ENCODE assay signal across 9 cellular contexts in the genomic region with DNA sequence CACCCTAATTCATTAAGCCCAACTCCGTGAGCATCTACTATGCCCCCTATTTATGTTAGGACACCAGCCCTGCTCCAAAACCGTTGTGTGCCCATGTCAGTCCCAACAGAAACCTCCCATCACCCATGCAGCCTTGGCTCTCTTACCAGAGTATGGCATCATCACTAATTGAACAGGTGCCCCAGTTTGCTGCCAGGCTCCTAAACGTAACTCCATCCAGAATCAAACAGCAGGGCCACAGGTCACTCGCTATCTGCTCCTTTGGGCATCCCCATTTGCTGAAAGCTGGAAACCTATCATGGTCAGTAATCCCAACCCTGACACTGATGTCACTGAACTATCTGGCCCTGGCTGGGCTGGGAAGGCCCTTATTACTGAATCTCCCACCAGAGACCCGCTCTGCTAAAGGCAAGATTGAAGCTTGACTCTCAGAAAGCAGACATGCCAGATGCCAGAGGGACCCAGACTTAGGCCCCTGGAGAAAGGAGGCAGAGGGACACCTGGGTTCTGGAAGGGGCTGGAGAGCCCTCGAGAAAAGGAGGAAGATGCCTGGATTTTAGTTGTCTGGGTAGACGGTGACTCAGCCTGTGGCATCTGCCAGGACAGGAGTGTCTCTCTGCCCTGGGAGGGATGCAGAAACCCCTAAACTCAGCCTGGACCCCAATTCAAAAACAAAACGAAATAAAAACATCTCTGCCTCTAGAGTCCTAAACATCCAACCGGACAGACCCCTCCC. TPM values are rescaled to one million over a fixed set of nuclear protein-coding genes. Genes with fewer than 3 reads are reported as not detected.
A peak's percentile ranks its signal among the peaks of the same experiment; 100 is the strongest.
DNase-seq lines count a peak whose midpoint lies in the region; ATAC-seq, FAIRE-seq and TF ChIP-seq lines count a peak whose summit lies in the region.
"Had no signal": no experiment of that assay in that cellular context is flagged by ENCODE, and none has a peak within 500 bp of the region (broad histone marks: within the 10 kb centered on the region; RNA-seq: fewer than 3 reads in every experiment).

No MANE protein-coding gene starts in this region.

- TF ChIP-seq CTCF in GM12878 (IDR thresholded peaks at IDR 0.05 in 2 of 3, conservative IDR thresholded peaks at IDR 0.05 in 1 of 3; ENCODE audit: control insufficient read depth in 2 of 3, extremely low read depth in 1 of 3, insufficient read depth in 1 of 3, low read depth in 3 of 3, low read length in 3 of 3) (no peak), tibial artery (IDR thresholded peaks at IDR 0.05) (no peak)

- no peak for TF ChIP-seq RAD21 in GM12878 (IDR thresholded peaks at IDR 0.05; ENCODE audit: insufficient read depth, low read depth, low read length)

- H3K4ac ChIP-seq in mesendoderm (ENCODE audit: low read depth, low read length), result no peak overlapping the region

- H3K4me2 ChIP-seq in GM12878 (ENCODE audit: control insufficient read depth, insufficient read depth), result peak overlapping the region; percentile 91
- no peak overlapping the region for H3K4me2 ChIP-seq in mesendoderm (ENCODE audit: low read length)

- intact Hi-C loops in GM12878 (cut with micrococcal nuclease; ENCODE audit: unreplicated experiment), result no loop called here
- intact Hi-C loops in tibial artery (cut with DNase I; ENCODE audit: low total_unique reads), result no loop called here

- H3K9me3 Mint-ChIP-seq in activated T-cell treated with anti-CD3 and anti-CD28 coated beads, Interleukin-2, amount 50 U/mL, for 4 hours, result no peaks in the 10 kb centered on the region

- ATAC-seq in activated T-cell treated with anti-CD3 and anti-CD28 coated beads, Interleukin-2, amount 50 U/mL, for 4 hours, result no peak
- ATAC-seq in GM12878 (no peak; the same call in 2 of the 3 replicates), HG03565 (IDR thresholded peaks at IDR 0.05; ENCODE audit: unreplicated experiment) (no peak), GM21576 (IDR thresholded peaks at IDR 0.05; ENCODE audit: unreplicated experiment) (no peak)

- H3K27me3 ChIP-seq in GM12878 (replicated peaks in 1 of 2; ENCODE audit: control insufficient read depth in 2 of 2, insufficient read depth in 2 of 2, low read length in 1 of 2), result no peaks in the 10 kb centered on the region; a peak in 1 of 4 replicates
- H3K27me3 ChIP-seq in mesendoderm (ENCODE audit: insufficient read depth, low read length, poor library complexity), result no peaks in the 10 kb centered on the region
- H3K27me3 ChIP-seq in tibial artery, result peaks cover 0 to 44% of the 10 kb centered on the region in 2 donors

- TSS peak; percentile 77 for BruUV-seq in GM12878 (replicated peaks; lab: Mats Ljungman, UMichigan)

- H3K4me1 Mint-ChIP-seq in activated T-cell treated with anti-CD3 and anti-CD28 coated beads, Interleukin-2, amount 50 U/mL, for 4 hours (ENCODE audit: low read depth), result peaks cover 15% of the 10 kb centered on the region

- RAD21 ChIA-PET in GM12878 (lab: Charles Lee; ENCODE audit: unreplicated experiment), result interaction anchor here (0.6 to 1.4 kb wide), 6 partner anchors 27 to 488 kb away, joined by 3 to 4 read pairs (median 3); no protein-coding TSS in a partner anchor

- no peak overlapping the region for H2BK120ac ChIP-seq in mesendoderm (ENCODE audit: low read depth, low read length)

- no peak overlapping the region for H3K56ac ChIP-seq in mesendoderm (ENCODE audit: low read length)

- no peak overlapping the region for H2BK5ac ChIP-seq in mesendoderm (ENCODE audit: low read length)

- no peak overlapping the region for H4K8ac ChIP-seq in mesendoderm (ENCODE audit: low read depth, low read length)

- no peak for FAIRE-seq in GM12878 (lab: Jason Lieb, UNC)

- CTCF ChIA-PET in GM12878 (lab: Yijun Ruan, JAX), result interaction anchor here (1.2 to 2.8 kb wide), 5 partner anchors 41 to 125 kb away, joined by 3 to 9 read pairs (median 3); a partner anchor contains a TSS

- no peak overlapping the region for H3K23ac ChIP-seq in mesendoderm (ENCODE audit: low read length)

- H3K27me3 Mint-ChIP-seq in activated T-cell treated with anti-CD3 and anti-CD28 coated beads, Interleukin-2, amount 50 U/mL, for 4 hours (ENCODE audit: low read depth), result peaks cover 22% of the 10 kb centered on the region

- SMC1A ChIA-PET in GM12878 (lab: Charles Lee; ENCODE audit: uncharacterized antibody, unreplicated experiment), result interaction anchor here (1.4 kb wide), 1 partner anchor 39 kb away, joined by 6 read pairs; no protein-coding TSS in a partner anchor

- no peaks in the 10 kb centered on the region for H3K79me1 ChIP-seq in mesendoderm (ENCODE audit: low read length)

- TF ChIP-seq EP300 in GM12878 (IDR thresholded peaks at IDR 0.05; ENCODE audit: borderline replicate concordance in 1 of 2, control insufficient read depth in 1 of 2, low read depth in 2 of 2, low read length in 2 of 2), result no peak

- no peak overlapping the region for H4K5ac ChIP-seq in mesendoderm (ENCODE audit: low read length)

- H2BK15ac ChIP-seq in mesendoderm (replicated peaks; ENCODE audit: low read depth), result no peak overlapping the region

- H3K4me1 ChIP-seq in GM12878 (ENCODE audit: control insufficient read depth, insufficient read depth, low read length), result peaks cover 21% of the 10 kb centered on the region
- H3K4me1 ChIP-seq in mesendoderm (ENCODE audit: control insufficient read depth, low read depth, low read length), result peaks cover 9% of the 10 kb centered on the region
- peaks cover 0 to 11% (median 5%) of the 10 kb centered on the region in 4 donors for H3K4me1 ChIP-seq in tibial artery

- H3K36me3 ChIP-seq in GM12878 (ENCODE audit: control insufficient read depth in 2 of 2, insufficient read depth in 2 of 2, low read length in 1 of 2) (no peaks in the 10 kb centered on the region), mesendoderm (ENCODE audit: control insufficient read depth, insufficient read depth, low read length) (no peaks in the 10 kb centered on the region), tibial artery (no peaks in the 10 kb centered on the region)

- TF ChIP-seq POLR2A in GM12878 (IDR thresholded peaks at IDR 0.05; ENCODE audit: low read depth, low read length), result no peak

- H3K4me3 Mint-ChIP-seq in activated T-cell treated with anti-CD3 and anti-CD28 coated beads, Interleukin-2, amount 50 U/mL, for 4 hours, result peak overlapping the region; percentile 78

- H3K9ac ChIP-seq in GM12878 (ENCODE audit: control insufficient read depth, insufficient read depth, low read length), result peak overlapping the region; percentile 68
- no peak overlapping the region for H3K9ac ChIP-seq in mesendoderm (ENCODE audit: low read length)

- in situ Hi-C loops in GM12878 (cut with MboI), result no loop called here

- H3K18ac ChIP-seq in mesendoderm (ENCODE audit: low read length), result no peak overlapping the region

- peak overlapping the region; percentile 90 for H2AFZ ChIP-seq in GM12878 (ENCODE audit: control insufficient read depth, low read depth, low read length)

- no peak overlapping the region for H2AK5ac ChIP-seq in mesendoderm (ENCODE audit: low read length)

- whole genome bisulfite sequencing in GM12878 (ENCODE audit: insufficient coverage, insufficient replicate concordance, low lambda C conversion rate, missing lambda C conversion rate), result 55% methylated on average over 8 of the region's 9 CpGs
- no CpG with 5 or more reads among the region's 9 CpGs for WGBS in mesendoderm (ENCODE audit: extremely low coverage, insufficient coverage, low lambda C conversion rate)

- H3K27ac ChIP-seq in GM12878 (ENCODE audit: control insufficient read depth, insufficient read depth) (no peak overlapping the region), mesendoderm (ENCODE audit: low read depth, low read length) (no peak overlapping the region), tibial artery (no peak overlapping the region)

- no peaks in the 10 kb centered on the region for H4K20me1 ChIP-seq in GM12878 (ENCODE audit: control insufficient read depth, insufficient read depth)

- H3K36me3 Mint-ChIP-seq in activated T-cell treated with anti-CD3 and anti-CD28 coated beads, Interleukin-2, amount 50 U/mL, for 4 hours (ENCODE audit: insufficient read depth), result no peaks in the 10 kb centered on the region

- H3K4me3 ChIP-seq in GM12878 (peak overlapping the region; percentile 54; the same call in 1 of the 2 replicates), mesendoderm (ENCODE audit: low read length) (no peak overlapping the region), tibial artery (peak overlapping the region; percentile 34 to 46)

- POLR2A ChIA-PET in GM12878 (lab: Charles Lee), result interaction anchor here (0.9 kb wide), 1 partner anchor 39 kb away, joined by 3 read pairs; no protein-coding TSS in a partner anchor

- DNase-seq in activated T-cell treated with anti-CD3 and anti-CD28 coated beads, Interleukin-2, amount 50 U/mL, for 4 hours, result no peak
- DNase-seq in activated T-cell treated with anti-CD3 and anti-CD28 coated beads for 4 hours (no peak), GM12878 (ENCODE audit: low read depth, low spot score) (no peak), mesendoderm (peak; percentile 31), tibial artery (no peak), ecto neural progenitor cell (ENCODE audit: low spot score) (no peak)

- H3K79me2 ChIP-seq in GM12878 (ENCODE audit: control insufficient read depth, insufficient read depth, low read length), result no peaks in the 10 kb centered on the region
- H3K79me2 ChIP-seq in mesendoderm (ENCODE audit: control insufficient read depth, insufficient read depth, low read length), result no peaks in the 10 kb centered on the region

- peaks cover 2% of the 10 kb centered on the region; the same call in 2 of the 3 replicates for H3K9me3 ChIP-seq in GM12878 (replicated peaks; ENCODE audit: control insufficient read depth, insufficient read depth, low read length)
- no peaks in the 10 kb centered on the region for H3K9me3 ChIP-seq in tibial artery

RNA-seq across cellular contexts. Expression of a gene that starts 14.0 kb away (rescaled TPM):
- under 1 TPM in 1 of 3 donors, not detected in 2; 0.03 TPM for total RNA-seq in activated T-cell treated with anti-CD3 and anti-CD28 coated beads, Interleukin-2, amount 50 U/mL, for 4 hours
- not detected in 2 replicates for total RNA-seq in GM12878 (2013; cell fraction: nucleolus; rRNA removed)
- total RNA-seq in GM12878 (2014; rRNA removed) (0.68 and 0.76 TPM in 2 replicates), GM12878 (2014; rRNA removed; fragmentation: Illumina TruSeq; extraction: Trizol) (0.54 and 0.64 TPM in 2 replicates), GM12878 (2021) (0.28 and 0.48 TPM in 2 replicates)
- polyA plus RNA-seq in GM12878 (2011; ENCODE audit: low read depth), result 0.09 TPM
- polyA plus RNA-seq in GM12878 (2011; rRNA removed) (0.03 TPM in 2 replicates), GM12878 (2014; fragmentation: Illumina TruSeq; extraction: Trizol) (0.73 and 1.4 TPM in 2 replicates), GM12878 (2014; fragmentation: Nextera tagmentation; extraction: Ambion mirVana) (1 to 10 TPM; 1.2 to 1.4 TPM), GM12878 (2014; rRNA removed) (0.79 and 0.83 TPM in 2 replicates), GM12878 (2016; fragmentation: Nextera tagmentation; extraction: Ambion mirVana) (under 1 TPM; 0.04 to 0.08 TPM)
- polyA plus RNA-seq in GM12878 (2011; cell fraction: cytosol; rRNA removed), result 0.04 and 0.05 TPM in 2 replicates
- polyA plus RNA-seq in GM12878 (2011; cell fraction: nucleus; rRNA removed), result not detected in 2 replicates
- polyA plus RNA-seq in GM12878 (2012), result 0.05 and 0.07 TPM in 2 replicates
- polyA minus RNA-seq in GM12878 (2011; rRNA and poly(A)+ RNA removed), result not detected in 2 replicates
- not detected in 2 replicates for polyA minus RNA-seq in GM12878 (2011; cell fraction: cytosol; rRNA and poly(A)+ RNA removed)
- polyA minus RNA-seq in GM12878 (2011; cell fraction: nucleus; rRNA and poly(A)+ RNA removed), result not detected in 2 replicates
- polyA plus RNA-seq in mesendoderm (2013, experiment 1 of 2), result 0.20 TPM
- polyA plus RNA-seq in mesendoderm (2013, experiment 2 of 2), result 0.22 TPM
- total RNA-seq: RPMI7951 had no signal

RNA-seq across cellular contexts. Expression of a gene that starts 22.8 kb away (rescaled TPM):
- total RNA-seq in activated T-cell treated with anti-CD3 and anti-CD28 coated beads, Interleukin-2, amount 50 U/mL, for 4 hours, result under 1 TPM in 1 of 3 donors, not detected in 2; 0.28 TPM
- total RNA-seq in GM12878 (2013; cell fraction: nucleolus; rRNA removed), result not detected in 2 replicates
- total RNA-seq in GM12878 (2014; rRNA removed), result 0.38 TPM in 1 of 2 replicates, not detected in the other
- total RNA-seq in GM12878 (2014; rRNA removed; fragmentation: Illumina TruSeq; extraction: Trizol), result 0.36 TPM in 1 of 2 replicates, not detected in the other
- 0.92 and 0.93 TPM in 2 replicates for total RNA-seq in GM12878 (2021)
- not detected for polyA plus RNA-seq in GM12878 (2011; ENCODE audit: low read depth)
- not detected in 2 replicates for polyA plus RNA-seq in GM12878 (2011; rRNA removed)
- polyA plus RNA-seq in GM12878 (2011; cell fraction: cytosol; rRNA removed), result not detected in 2 replicates
- not detected in 2 replicates for polyA plus RNA-seq in GM12878 (2011; cell fraction: nucleus; rRNA removed)
- 0.25 TPM in 1 of 2 replicates, not detected in the other for polyA plus RNA-seq in GM12878 (2012)
- 0.26 TPM in 1 of 2 replicates, not detected in the other for polyA plus RNA-seq in GM12878 (2014; fragmentation: Illumina TruSeq; extraction: Trizol)
- polyA plus RNA-seq in GM12878 (2014; fragmentation: Nextera tagmentation; extraction: Ambion mirVana), result under 1 TPM; 0.31 to 0.53 TPM
- polyA plus RNA-seq in GM12878 (2014; rRNA removed), result 0.27 TPM in 1 of 2 replicates, not detected in the other
- under 1 TPM in 1 of 2 experiments, not detected in 1; 0.15 TPM for polyA plus RNA-seq in GM12878 (2016; fragmentation: Nextera tagmentation; extraction: Ambion mirVana)
- polyA minus RNA-seq in GM12878 (2011; rRNA and poly(A)+ RNA removed), result 0.36 TPM in 1 of 2 replicates, not detected in the other
- polyA minus RNA-seq in GM12878 (2011; cell fraction: cytosol; rRNA and poly(A)+ RNA removed), result not detected in 2 replicates
- polyA minus RNA-seq in GM12878 (2011; cell fraction: nucleus; rRNA and poly(A)+ RNA removed), result not detected in 2 replicates
- not detected for polyA plus RNA-seq in mesendoderm (2013, experiment 1 of 2)
- polyA plus RNA-seq in mesendoderm (2013, experiment 2 of 2), result not detected

RNA-seq across cellular contexts. Expression of a gene that starts 28.7 kb away (rescaled TPM):
- not detected for total RNA-seq in activated T-cell treated with anti-CD3 and anti-CD28 coated beads, Interleukin-2, amount 50 U/mL, for 4 hours
- not detected in 2 replicates for total RNA-seq in GM12878 (2013; cell fraction: nucleolus; rRNA removed)
- total RNA-seq in GM12878 (2014; rRNA removed), result not detected in 2 replicates
- not detected in 2 replicates for total RNA-seq in GM12878 (2014; rRNA removed; fragmentation: Illumina TruSeq; extraction: Trizol)
- not detected in 2 replicates for total RNA-seq in GM12878 (2021)
- polyA plus RNA-seq in GM12878 (2011; ENCODE audit: low read depth), result not detected
- not detected in 2 replicates for polyA plus RNA-seq in GM12878 (2011; rRNA removed)
- polyA plus RNA-seq in GM12878 (2011; cell fraction: cytosol; rRNA removed), result not detected in 2 replicates
- polyA plus RNA-seq in GM12878 (2011; cell fraction: nucleus; rRNA removed), result not detected in 2 replicates
- polyA plus RNA-seq in GM12878 (2012), result not detected in 2 replicates
- not detected in 2 replicates for polyA plus RNA-seq in GM12878 (2014; fragmentation: Illumina TruSeq; extraction: Trizol)
- under 1 TPM in 1 of 2 experiments, not detected in 1; 0.02 TPM for polyA plus RNA-seq in GM12878 (2014; fragmentation: Nextera tagmentation; extraction: Ambion mirVana)
- not detected in 2 replicates for polyA plus RNA-seq in GM12878 (2014; rRNA removed)
- polyA plus RNA-seq in GM12878 (2016; fragmentation: Nextera tagmentation; extraction: Ambion mirVana), result not detected
- not detected in 2 replicates for polyA minus RNA-seq in GM12878 (2011; rRNA and poly(A)+ RNA removed)
- not detected in 2 replicates for polyA minus RNA-seq in GM12878 (2011; cell fraction: cytosol; rRNA and poly(A)+ RNA removed)
- not detected in 2 replicates for polyA minus RNA-seq in GM12878 (2011; cell fraction: nucleus; rRNA and poly(A)+ RNA removed)
- polyA plus RNA-seq in mesendoderm (2013, experiment 1 of 2), result not detected
- not detected for polyA plus RNA-seq in mesendoderm (2013, experiment 2 of 2)
- total RNA-seq: RPMI7951 had no signal

RNA-seq across cellular contexts. Expression of a gene that starts 40.8 kb away (rescaled TPM):
- 10 to 100 TPM; 73.6 to 95.1 (median 79.3) TPM for total RNA-seq in activated T-cell treated with anti-CD3 and anti-CD28 coated beads, Interleukin-2, amount 50 U/mL, for 4 hours
- 64.4 and 76.9 TPM in 2 replicates for total RNA-seq in GM12878 (2013; cell fraction: nucleolus; rRNA removed)
- total RNA-seq in GM12878 (2014; rRNA removed), result 61.6 and 70.7 TPM in 2 replicates
- total RNA-seq in GM12878 (2014; rRNA removed; fragmentation: Illumina TruSeq; extraction: Trizol), result 28.2 and 30.3 TPM in 2 replicates
- total RNA-seq in GM12878 (2021), result 64.3 and 71.2 TPM in 2 replicates
- polyA plus RNA-seq in GM12878 (2011; ENCODE audit: low read depth), result 12.9 TPM
- 34.6 and 59.9 TPM in 2 replicates for polyA plus RNA-seq in GM12878 (2011; rRNA removed)
- 41.6 and 56.1 TPM in 2 replicates for polyA plus RNA-seq in GM12878 (2011; cell fraction: cytosol; rRNA removed)
- polyA plus RNA-seq in GM12878 (2011; cell fraction: nucleus; rRNA removed), result 384 and 390 TPM in 2 replicates
- 29.2 and 30.8 TPM in 2 replicates for polyA plus RNA-seq in GM12878 (2012)
- 21.8 and 38.1 TPM in 2 replicates for polyA plus RNA-seq in GM12878 (2014; fragmentation: Illumina TruSeq; extraction: Trizol)
- 1 to 10 TPM; 3.8 to 4.3 TPM for polyA plus RNA-seq in GM12878 (2014; fragmentation: Nextera tagmentation; extraction: Ambion mirVana)
- polyA plus RNA-seq in GM12878 (2014; rRNA removed), result 56.0 and 56.4 TPM in 2 replicates
- polyA plus RNA-seq in GM12878 (2016; fragmentation: Nextera tagmentation; extraction: Ambion mirVana), result 10 to 100 TPM; 47.2 to 51.0 TPM
- 74.7 and 75.1 TPM in 2 replicates for polyA minus RNA-seq in GM12878 (2011; rRNA and poly(A)+ RNA removed)
- 23.5 and 31.3 TPM in 2 replicates for polyA minus RNA-seq in GM12878 (2011; cell fraction: cytosol; rRNA and poly(A)+ RNA removed)
- 56.5 and 70.7 TPM in 2 replicates for polyA minus RNA-seq in GM12878 (2011; cell fraction: nucleus; rRNA and poly(A)+ RNA removed)
- polyA plus RNA-seq in mesendoderm (2013, experiment 1 of 2), result 12.1 TPM
- polyA plus RNA-seq in mesendoderm (2013, experiment 2 of 2), result 13.9 TPM

RNA-seq across cellular contexts. Expression of a gene that starts 46.8 kb away (rescaled TPM):
- total RNA-seq in activated T-cell treated with anti-CD3 and anti-CD28 coated beads, Interleukin-2, amount 50 U/mL, for 4 hours, result 10 to 100 TPM; 69.6 to 74.0 (median 73.8) TPM
- total RNA-seq in GM12878 (2013; cell fraction: nucleolus; rRNA removed), result 76.6 and 84.0 TPM in 2 replicates
- total RNA-seq in GM12878 (2014; rRNA removed) (16.8 and 17.3 TPM in 2 replicates), GM12878 (2014; rRNA removed; fragmentation: Illumina TruSeq; extraction: Trizol) (20.4 and 24.2 TPM in 2 replicates), GM12878 (2021) (43.4 and 43.8 TPM in 2 replicates)
- 18.0 TPM for polyA plus RNA-seq in GM12878 (2011; ENCODE audit: low read depth)
- polyA plus RNA-seq in GM12878 (2011; rRNA removed) (20.8 and 43.4 TPM in 2 replicates), GM12878 (2014; fragmentation: Illumina TruSeq; extraction: Trizol) (39.5 and 40.3 TPM in 2 replicates), GM12878 (2014; fragmentation: Nextera tagmentation; extraction: Ambion mirVana) (1 to 10 TPM; 1.1 to 2.2 TPM), GM12878 (2014; rRNA removed) (41.0 and 55.8 TPM in 2 replicates), GM12878 (2016; fragmentation: Nextera tagmentation; extraction: Ambion mirVana) (10 to 100 TPM in 1 of 2 experiments, 1 to 10 TPM in 1; 9.2 to 12.4 TPM)
- polyA plus RNA-seq in GM12878 (2011; cell fraction: cytosol; rRNA removed), result 32.7 and 37.2 TPM in 2 replicates
- polyA plus RNA-seq in GM12878 (2011; cell fraction: nucleus; rRNA removed), result 184 and 197 TPM in 2 replicates
- 19.5 and 22.0 TPM in 2 replicates for polyA plus RNA-seq in GM12878 (2012)
- 13.5 and 22.9 TPM in 2 replicates for polyA minus RNA-seq in GM12878 (2011; rRNA and poly(A)+ RNA removed)
- polyA minus RNA-seq in GM12878 (2011; cell fraction: cytosol; rRNA and poly(A)+ RNA removed), result 6.8 and 8.7 TPM in 2 replicates
- 27.4 and 34.9 TPM in 2 replicates for polyA minus RNA-seq in GM12878 (2011; cell fraction: nucleus; rRNA and poly(A)+ RNA removed)
- polyA plus RNA-seq in mesendoderm (2013, experiment 1 of 2), result 43.8 TPM
- 46.5 TPM for polyA plus RNA-seq in mesendoderm (2013, experiment 2 of 2)
